Comparison of ENCODE assay signal across 8 cellular contexts in the genomic region with DNA sequence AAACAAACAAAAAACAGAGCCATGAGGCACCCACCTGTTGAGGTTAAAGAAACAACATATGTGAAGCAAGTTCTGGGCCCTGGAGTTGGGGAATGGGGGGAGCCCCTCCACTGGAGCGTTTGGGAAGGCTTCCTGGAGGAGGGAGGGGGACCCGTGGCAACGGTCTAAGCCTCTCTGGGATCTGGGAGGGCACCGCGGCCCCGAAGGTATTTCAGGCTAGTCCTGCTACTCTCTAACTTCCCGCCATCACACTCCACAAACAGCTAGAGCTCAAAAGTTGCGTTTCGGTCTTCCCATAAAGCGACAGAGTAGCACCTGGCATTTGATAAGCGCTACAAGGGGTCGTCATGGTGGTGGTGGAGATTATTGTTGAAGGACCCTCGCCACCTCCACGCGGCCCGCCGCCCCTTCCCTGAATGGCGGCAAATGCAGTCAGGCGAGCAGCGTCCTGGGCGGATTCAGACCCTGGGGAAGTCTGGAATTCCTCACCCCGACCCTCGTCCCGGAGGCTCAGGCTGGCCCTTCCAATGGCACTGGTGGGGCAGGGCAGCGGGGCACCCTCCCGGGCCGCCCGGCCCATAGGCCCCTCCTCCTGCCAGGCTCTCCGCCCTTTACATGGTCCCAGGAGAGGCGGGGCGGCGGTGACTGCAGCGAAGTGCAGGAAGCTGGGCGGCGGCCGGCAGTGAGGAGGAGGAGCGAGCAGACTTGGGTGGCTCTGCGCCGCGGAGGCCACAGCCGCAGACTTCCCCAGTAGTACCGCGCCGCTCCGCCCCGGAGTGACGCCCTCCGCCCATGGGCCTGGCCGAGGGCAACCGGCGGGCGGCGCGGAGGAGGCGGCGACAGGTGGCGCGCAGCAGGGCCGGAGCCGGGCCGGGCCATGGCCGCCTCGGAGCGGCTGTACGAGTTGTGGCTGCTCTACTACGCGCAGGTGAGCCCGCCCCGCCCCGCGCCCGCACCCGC.
A peak's percentile ranks its signal among the peaks of the same experiment; 100 is the strongest.
DNase-seq lines count a peak whose midpoint lies in the region; ATAC-seq and TF ChIP-seq lines count a peak whose summit lies in the region.

Gene NBEAL2, plus strand, starts transcription at position 682 of the 960 bp plus-strand sequence. Its CDS starts 196 bp downstream, at position 878.

- no peak for TF ChIP-seq CTCF in AG09319 (IDR thresholded peaks at IDR 0.05; ENCODE audit: low read depth, low read length)

- peak; percentile 76 for DNase-seq in AG09319 (ENCODE audit: extremely low read depth, low read depth)
- peak; percentile 77 for DNase-seq in NCI-H345 treated with DMSO at 0.1 percent for 48 hours (lab: John Stamatoyannopoulos, UW; ENCODE audit: unreplicated experiment)
- peak; percentile 88 to 93 (median 90) for DNase-seq in activated CD4-positive, CD25-positive, alpha-beta regulatory T cell (lab: John Stamatoyannopoulos, UW)
- DNase-seq in central memory CD4-positive, alpha-beta T cell, result peak; percentile 94
- peak; percentile 98 for DNase-seq in islet precursor cell
- peak; percentile 97 for DNase-seq in stimulated activated CD4-positive, alpha-beta T cell treated with anti-CD3 and anti-CD28 coated beads, Interleukin-12 subunit alpha, Interleukin-12 subunit beta, amount 100 ng/mL, for 4 hours

- peak; percentile 79 for ATAC-seq in GM19023 (IDR thresholded peaks at IDR 0.05; ENCODE audit: unreplicated experiment)
- ATAC-seq in HG03196 (IDR thresholded peaks at IDR 0.05; ENCODE audit: unreplicated experiment), result peak; percentile 66

Comparison
In these comparisons a context has a peak if more than half of its experiments do, and no peak if none do; other contexts are left out.
1. Peak in every context shown above with its lines: DNase-seq and ATAC-seq.